In genomic region chr17:56914641-56915263, GRCh38 we compare ENCODE assay signal across 1 cellular context.
TF ChIP-seq lines count a peak whose summit lies in the region.

No MANE protein-coding gene starts in this region.

TF ChIP-seq in HepG2, 621 proteins besides CTCF, POLR2A, EP300 and RAD21 (continues in another document):
- TF ChIP-seq EHMT2 (IDR thresholded peaks at IDR 0.05; ENCODE audit: borderline replicate concordance, low read depth, low read length) (no peak), HINFP (CRISPR knock-in tag; IDR thresholded peaks at IDR 0.05; ENCODE audit: low read depth) (no peak), HNRNPK (IDR thresholded peaks at IDR 0.05; ENCODE audit: low read depth, low read length, poor library complexity, severe bottlenecking) (peak; percentile 15), ZNF800 (CRISPR knock-in tag; IDR thresholded peaks at IDR 0.05) (peak; percentile 10; the same call in 1 of the 2 replicates), CENPT (CRISPR knock-in tag; IDR thresholded peaks at IDR 0.05; ENCODE audit: low read depth) (no peak), ZNF282 (IDR thresholded peaks at IDR 0.05; ENCODE audit: partially characterized antibody) (no peak), GABPA (IDR thresholded peaks at IDR 0.05; ENCODE audit: low read depth, low read length) (no peak), GABPA (CRISPR knock-in tag; IDR thresholded peaks at IDR 0.05; ENCODE audit: low read depth) (0 out of 2 replicates have a peak, but pooled peaks have one; percentile 5), HBP1 (CRISPR knock-in tag; IDR thresholded peaks at IDR 0.05; ENCODE audit: low read depth) (no peak), CCDC6 (CRISPR knock-in tag; IDR thresholded peaks at IDR 0.05) (0 out of 2 replicates have a peak, but pooled peaks have one; percentile 9), ZNF501 (CRISPR knock-in tag; IDR thresholded peaks at IDR 0.05) (no peak), KDM5A (IDR thresholded peaks at IDR 0.05; ENCODE audit: borderline replicate concordance, low read length) (0 out of 2 replicates have a peak, but pooled peaks have one; percentile 12), ZMAT5 (CRISPR knock-in tag; IDR thresholded peaks at IDR 0.05; ENCODE audit: borderline replicate concordance, low read depth) (no peak), ZBED4 (CRISPR knock-in tag; IDR thresholded peaks at IDR 0.05; ENCODE audit: borderline replicate concordance) (no peak), GATAD2A (CRISPR knock-in tag; IDR thresholded peaks at IDR 0.05) (peak; percentile 7; the same call in 1 of the 2 replicates), SNAPC4 (CRISPR knock-in tag; IDR thresholded peaks at IDR 0.05) (0 out of 2 replicates have a peak, but pooled peaks have one; percentile 6), ZNF362 (CRISPR knock-in tag; IDR thresholded peaks at IDR 0.05; ENCODE audit: borderline replicate concordance) (no peak), ZNF619 (CRISPR knock-in tag; IDR thresholded peaks at IDR 0.05) (no peak), DRAP1 (CRISPR knock-in tag; IDR thresholded peaks at IDR 0.05) (0 out of 2 replicates have a peak, but pooled peaks have one; percentile 4), ELF4 (CRISPR knock-in tag; IDR thresholded peaks at IDR 0.05; ENCODE audit: borderline replicate concordance) (peak; percentile 9; the same call in 1 of the 2 replicates), ZNF232 (CRISPR knock-in tag; IDR thresholded peaks at IDR 0.05; ENCODE audit: borderline replicate concordance) (no peak), ZNF687 (CRISPR knock-in tag; IDR thresholded peaks at IDR 0.05) (no peak), TBX2 (CRISPR knock-in tag; IDR thresholded peaks at IDR 0.05; ENCODE audit: borderline replicate concordance) (no peak), MAX (IDR thresholded peaks at IDR 0.05) (peak; percentile 32; the same call in 1 of the 2 replicates)
